In the genomic region with DNA sequence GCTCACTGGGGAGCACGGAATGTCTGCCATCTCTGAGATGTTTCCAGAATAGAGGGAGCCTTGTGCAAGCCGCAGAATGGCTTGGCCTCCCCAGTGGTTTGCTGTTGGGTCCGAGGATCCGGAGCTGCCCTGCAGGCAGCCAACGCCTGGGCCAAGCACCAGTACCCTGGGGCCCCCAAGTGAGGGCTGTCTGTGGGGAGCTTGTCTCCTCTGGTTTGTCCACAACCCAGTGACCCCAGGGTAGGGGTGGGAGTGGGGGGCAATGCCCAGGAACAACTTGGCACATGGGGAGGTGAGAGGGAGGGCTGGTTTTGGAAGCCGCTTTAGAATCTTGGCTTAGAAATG, we compare ENCODE assay signal across 20 cellular contexts.
DNase-seq lines count a peak whose midpoint lies in the region; ATAC-seq and TF ChIP-seq lines count a peak whose summit lies in the region.
"Had no signal": no experiment of that assay in that cellular context is flagged by ENCODE, and none has a peak within 500 bp of the region (broad histone marks: within the 10 kb centered on the region; RNA-seq: fewer than 3 reads in every experiment).

No MANE protein-coding gene starts in this region.

- H3K9ac ChIP-seq in GM23248 (peak overlapping the region; percentile 21; the same call in 1 of the 2 replicates), endodermal cell (ENCODE audit: extremely low read depth, low read length, poor library complexity, severe bottlenecking) (no peak overlapping the region), neuronal stem cell (ENCODE audit: low read depth, low read length, poor library complexity) (no peak overlapping the region), smooth muscle cell (ENCODE audit: low read depth) (no peak overlapping the region)
- H3K9ac ChIP-seq: KMS-11 had no signal

- no peak overlapping the region for H2BK15ac ChIP-seq in neuronal stem cell (ENCODE audit: low read length)

- DNase-seq in GM23248 (no peak), Panc1 (ENCODE audit: low read depth, low spot score) (no peak), endodermal cell (no peak), neuronal stem cell (ENCODE audit: low spot score) (no peak), CD14-positive monocyte (ENCODE audit: low spot score) (no peak), nephron progenitor cell (no peak), smooth muscle cell (lab: John Stamatoyannopoulos, UW; ENCODE audit: unreplicated experiment) (no peak)
- DNase-seq: activated CD4-positive, alpha-beta T cell treated with anti-CD3 and anti-CD28 coated beads, Interleukin-2, amount 10 ng/mL, durations not matched to agents 24 days and 14 days; aorta; CD4-positive, alpha-beta T cell; cerebellar nuclear complex; left cardiac atrium; natural killer cell; NCI-H1694 treated with DMSO at 0.1 percent for 48 hours; testis had no signal

- H2AK5ac ChIP-seq in neuronal stem cell (ENCODE audit: low read depth, low read length), result peak overlapping the region; percentile 8

- H4K8ac ChIP-seq in neuronal stem cell (ENCODE audit: low read depth, low read length), result no peak overlapping the region

- H3K27me3 Mint-ChIP-seq in endodermal cell (ENCODE audit: insufficient read depth), result no peaks in the 10 kb centered on the region
- peaks cover 0 to 1% (median 0%) of the 10 kb centered on the region in 3 donors for H3K27me3 Mint-ChIP-seq in CD14-positive monocyte (ENCODE audit: low read depth in 3 of 3)
- H3K27me3 Mint-ChIP-seq in nephron progenitor cell (ENCODE audit: low read depth, poor library complexity), result peaks cover 12% of the 10 kb centered on the region
- H3K27me3 Mint-ChIP-seq: activated CD4-positive, alpha-beta T cell treated with anti-CD3 and anti-CD28 coated beads, Interleukin-2, amount 10 ng/mL, durations not matched to agents 24 days and 14 days; CD4-positive, alpha-beta T cell had no signal

- H4K91ac ChIP-seq in neuronal stem cell (ENCODE audit: low read depth, low read length, poor library complexity), result no peak overlapping the region

- intact Hi-C loops in Panc1 (cut with micrococcal nuclease; ENCODE audit: unreplicated experiment), result no loop called here
- intact Hi-C loops in CD14-positive monocyte (cut with micrococcal nuclease), result no loop called here

- H3K9me3 ChIP-seq in GM23248 (ENCODE audit: low read depth) (no peaks in the 10 kb centered on the region), Panc1 (ENCODE audit: control insufficient read depth, insufficient read depth, low read depth, low read length) (no peaks in the 10 kb centered on the region; the same call in 1 of the 2 replicates), endodermal cell (ENCODE audit: control insufficient read depth, low read length) (peaks cover 17% of the 10 kb centered on the region), neuronal stem cell (replicated peaks in 1 of 2; ENCODE audit: control insufficient read depth in 2 of 2, insufficient read depth in 1 of 2, low read depth in 1 of 2, low read length in 2 of 2) (peaks cover 3 to 8% of the 10 kb centered on the region in 2 donors), smooth muscle cell (replicated peaks; ENCODE audit: low read depth) (no peaks in the 10 kb centered on the region)
- H3K9me3 ChIP-seq: testis had no signal

- 55 to 62% methylated on average over 6 of the region's 6 CpGs for WGBS in GM23248 (ENCODE audit: low coverage in 1 of 2, low lambda C conversion rate in 2 of 2, missing lambda C conversion rate in 2 of 2), 2 experiments
- WGBS in endodermal cell (ENCODE audit: insufficient coverage in 1 of 2, insufficient read length in 1 of 2), 2 experiments, result 95 to 96% methylated on average over 2 to 6 of the region's 6 CpGs
- no CpG with 5 or more reads among the region's 6 CpGs for WGBS in neuronal stem cell (ENCODE audit: extremely low coverage in 2 of 2, insufficient read length in 2 of 2, insufficient replicate concordance in 1 of 2), 2 donors
- WGBS in smooth muscle cell (ENCODE audit: low lambda C conversion rate), result 67% methylated on average over 6 of the region's 6 CpGs

- no peak overlapping the region for H3K18ac ChIP-seq in neuronal stem cell (ENCODE audit: low read length)

- H3K14ac ChIP-seq in neuronal stem cell (ENCODE audit: low read length), result no peak overlapping the region

- ATAC-seq in Panc1 (no peak; the same call in 1 of the 2 replicates), GM18858 (IDR thresholded peaks at IDR 0.05; ENCODE audit: unreplicated experiment) (no peak)
- ATAC-seq: activated naive CD4-positive, alpha-beta T cell treated with anti-CD3 and anti-CD28 coated beads, Interleukin-2, amount 50 U/mL, for 72 hours; left cardiac atrium; natural killer cell; sciatic nerve had no signal

- H3F3A ChIP-seq in GM23248 (ENCODE audit: insufficient read depth), result no peaks in the 10 kb centered on the region
- no peaks in the 10 kb centered on the region for H3F3A ChIP-seq in smooth muscle cell (ENCODE audit: low read depth)

- no TSS peak for BruUV-seq in Panc1 (replicated peaks; lab: Mats Ljungman, UMichigan)

- H3K4me3 ChIP-seq in GM23248 (no peak overlapping the region), Panc1 (ENCODE audit: low read depth in 2 of 2, low read length in 2 of 2) (no peak overlapping the region), endodermal cell (ENCODE audit: low read length) (no peak overlapping the region), neuronal stem cell (ENCODE audit: low read length in 2 of 2) (no peak overlapping the region), smooth muscle cell (no peak overlapping the region)
- H3K4me3 ChIP-seq: testis had no signal

- no peak overlapping the region for H3K23ac ChIP-seq in neuronal stem cell (ENCODE audit: low read depth, low read length, poor library complexity)

- no peak overlapping the region for H2BK5ac ChIP-seq in neuronal stem cell (ENCODE audit: low read length)

- H3K4me1 Mint-ChIP-seq in endodermal cell (peaks cover 48% of the 10 kb centered on the region), CD14-positive monocyte (no peaks in the 10 kb centered on the region), nephron progenitor cell (peaks cover 47% of the 10 kb centered on the region)

- H3K36me3 ChIP-seq in GM23248 (ENCODE audit: low read depth), result 0 out of 2 replicates have a peak, but pooled peaks cover 2% of the 10 kb centered on the region
- H3K36me3 ChIP-seq in Panc1 (ENCODE audit: control insufficient read depth, insufficient read depth, low read length), result no peaks in the 10 kb centered on the region
- H3K36me3 ChIP-seq in endodermal cell (ENCODE audit: control insufficient read depth, insufficient read depth, low read length), result peaks cover 9% of the 10 kb centered on the region
- H3K36me3 ChIP-seq in neuronal stem cell (replicated peaks in 1 of 2; ENCODE audit: control insufficient read depth in 2 of 2, insufficient read depth in 2 of 2, low read length in 2 of 2), result no peaks in the 10 kb centered on the region
- no peaks in the 10 kb centered on the region for H3K36me3 ChIP-seq in smooth muscle cell (ENCODE audit: low read depth)

- H3K27ac Mint-ChIP-seq in endodermal cell (peak overlapping the region; percentile 83), CD14-positive monocyte (no peak overlapping the region), nephron progenitor cell (no peak overlapping the region)
- H3K27ac Mint-ChIP-seq: activated CD4-positive, alpha-beta T cell treated with anti-CD3 and anti-CD28 coated beads, Interleukin-2, amount 10 ng/mL, durations not matched to agents 24 days and 14 days; CD4-positive, alpha-beta T cell; natural killer cell had no signal

- H3K79me1 ChIP-seq in neuronal stem cell (ENCODE audit: low read depth, low read length), result no peaks in the 10 kb centered on the region

- H4K20me1 ChIP-seq in GM23248 (ENCODE audit: insufficient read depth), result no peaks in the 10 kb centered on the region
- H4K20me1 ChIP-seq in smooth muscle cell (ENCODE audit: low read depth), result no peaks in the 10 kb centered on the region

- H3K9me3 Mint-ChIP-seq in endodermal cell (peaks cover 10% of the 10 kb centered on the region), CD14-positive monocyte (peaks cover 5 to 8% (median 7%) of the 10 kb centered on the region in 7 donors), nephron progenitor cell (peaks cover 11% of the 10 kb centered on the region)

- CTCF ChIA-PET in Panc1 (lab: Charles Lee), result no interaction called here

- H2AFZ ChIP-seq in GM23248, result peak overlapping the region; percentile 48
- H2AFZ ChIP-seq in neuronal stem cell (ENCODE audit: low read length), result peak overlapping the region; percentile 70
- H2AFZ ChIP-seq in smooth muscle cell (ENCODE audit: low read depth), result no peak overlapping the region

- H3K36me3 Mint-ChIP-seq in endodermal cell (ENCODE audit: low read depth), result peaks cover 30% of the 10 kb centered on the region
- no peaks in the 10 kb centered on the region for H3K36me3 Mint-ChIP-seq in CD14-positive monocyte
- peaks cover 13% of the 10 kb centered on the region for H3K36me3 Mint-ChIP-seq in nephron progenitor cell (ENCODE audit: low read depth)
- H3K36me3 Mint-ChIP-seq: natural killer cell had no signal

- 0 out of 2 replicates have a peak overlapping the region, but pooled peaks have one; percentile 29 for H3K27ac ChIP-seq in GM23248
- H3K27ac ChIP-seq in Panc1 (ENCODE audit: low read length), result peak overlapping the region; percentile 81
- H3K27ac ChIP-seq in endodermal cell (ENCODE audit: low read depth, low read length), result no peak overlapping the region
- H3K27ac ChIP-seq in neuronal stem cell (replicated peaks; ENCODE audit: low read length), result no peak overlapping the region
- no peak overlapping the region for H3K27ac ChIP-seq in smooth muscle cell (ENCODE audit: low read depth)
- H3K27ac ChIP-seq: KMS-11, testis had no signal

- H3K9me2 ChIP-seq in GM23248 (ENCODE audit: insufficient read depth), result no peaks in the 10 kb centered on the region

- in situ Hi-C loops in GM23248 (cut with MboI) (loop anchor here (10.0 kb wide), 1 partner anchor 62 kb away; no protein-coding TSS in a partner anchor), Panc1 (cut with HindIII; ENCODE audit: low pct_unique_long_range_greater_than_20kb, low sequenced_read_pairs) (no loop called here)

- TF ChIP-seq CTCF in Panc1 (IDR thresholded peaks at IDR 0.05) (no peak), endodermal cell (conservative IDR thresholded peaks at IDR 0.05) (no peak), CD14-positive monocyte (IDR thresholded peaks at IDR 0.05) (no peak), nephron progenitor cell (IDR thresholded peaks at IDR 0.05) (no peak), smooth muscle cell (IDR thresholded peaks at IDR 0.05; ENCODE audit: borderline replicate concordance, insufficient read depth, poor library complexity, severe bottlenecking) (no peak)

- no peak overlapping the region for H3K4me2 ChIP-seq in GM23248 (ENCODE audit: unreplicated experiment)
- no peak overlapping the region for H3K4me2 ChIP-seq in neuronal stem cell (ENCODE audit: insufficient read depth, low read length, poor library complexity, severe bottlenecking)
- H3K4me2 ChIP-seq in smooth muscle cell, result no peak overlapping the region
- H3K4me2 ChIP-seq: KMS-11 had no signal

- POLR2A ChIA-PET in Panc1 (lab: Charles Lee), result no interaction called here

- H3K27me3 ChIP-seq in GM23248 (replicated peaks; ENCODE audit: insufficient read depth) (no peaks in the 10 kb centered on the region), Panc1 (ENCODE audit: control insufficient read depth, insufficient read depth, low read length) (no peaks in the 10 kb centered on the region), endodermal cell (ENCODE audit: control insufficient read depth, insufficient read depth, low read length, poor library complexity, severe bottlenecking) (no peaks in the 10 kb centered on the region), neuronal stem cell (ENCODE audit: control insufficient read depth in 3 of 3, insufficient read depth in 3 of 3, low read depth in 1 of 3, low read length in 3 of 3) (no peaks in the 10 kb centered on the region), smooth muscle cell (ENCODE audit: low read depth) (no peaks in the 10 kb centered on the region)
- H3K27me3 ChIP-seq: testis had no signal

- H3K4me3 Mint-ChIP-seq in endodermal cell (no peak overlapping the region), CD14-positive monocyte (no peak overlapping the region), nephron progenitor cell (no peak overlapping the region)
- H3K4me3 Mint-ChIP-seq: activated CD4-positive, alpha-beta T cell treated with anti-CD3 and anti-CD28 coated beads, Interleukin-2, amount 10 ng/mL, durations not matched to agents 24 days and 14 days; CD4-positive, alpha-beta T cell; mesothelial cell of epicardium; natural killer cell had no signal

- H3K79me2 ChIP-seq in GM23248 (ENCODE audit: insufficient read depth) (no peaks in the 10 kb centered on the region), smooth muscle cell (ENCODE audit: low read depth) (no peaks in the 10 kb centered on the region)

- no peak overlapping the region for H3K4ac ChIP-seq in neuronal stem cell (ENCODE audit: low read length)

- H2BK12ac ChIP-seq in neuronal stem cell (ENCODE audit: low read length), result no peak overlapping the region

- H3K4me1 ChIP-seq in GM23248 (ENCODE audit: insufficient read depth) (peaks cover 24% of the 10 kb centered on the region), Panc1 (ENCODE audit: control insufficient read depth, insufficient read depth, low read length) (peaks cover 44% of the 10 kb centered on the region), endodermal cell (ENCODE audit: control insufficient read depth, insufficient read depth, low read length) (peaks cover 9% of the 10 kb centered on the region), neuronal stem cell (ENCODE audit: control insufficient read depth in 2 of 2, insufficient read depth in 1 of 2, low read depth in 1 of 2, low read length in 2 of 2) (peaks cover 4 to 7% of the 10 kb centered on the region in 2 donors), smooth muscle cell (ENCODE audit: low read depth) (peaks cover 14% of the 10 kb centered on the region)
- H3K4me1 ChIP-seq: testis had no signal

- H2BK120ac ChIP-seq in neuronal stem cell (ENCODE audit: low read depth, low read length), result no peak overlapping the region

Comparison
In these comparisons a context has a peak if more than half of its experiments do, and no peak if none do; other contexts are left out.
1. H3K27ac ChIP-seq: peak in GM23248 (single experiment) and Panc1 (single experiment); none in endodermal cell (single experiment), neuronal stem cell (single experiment) and smooth muscle cell (single experiment).